1 cellular context compared by ENCODE assay signal in the genomic region with DNA sequence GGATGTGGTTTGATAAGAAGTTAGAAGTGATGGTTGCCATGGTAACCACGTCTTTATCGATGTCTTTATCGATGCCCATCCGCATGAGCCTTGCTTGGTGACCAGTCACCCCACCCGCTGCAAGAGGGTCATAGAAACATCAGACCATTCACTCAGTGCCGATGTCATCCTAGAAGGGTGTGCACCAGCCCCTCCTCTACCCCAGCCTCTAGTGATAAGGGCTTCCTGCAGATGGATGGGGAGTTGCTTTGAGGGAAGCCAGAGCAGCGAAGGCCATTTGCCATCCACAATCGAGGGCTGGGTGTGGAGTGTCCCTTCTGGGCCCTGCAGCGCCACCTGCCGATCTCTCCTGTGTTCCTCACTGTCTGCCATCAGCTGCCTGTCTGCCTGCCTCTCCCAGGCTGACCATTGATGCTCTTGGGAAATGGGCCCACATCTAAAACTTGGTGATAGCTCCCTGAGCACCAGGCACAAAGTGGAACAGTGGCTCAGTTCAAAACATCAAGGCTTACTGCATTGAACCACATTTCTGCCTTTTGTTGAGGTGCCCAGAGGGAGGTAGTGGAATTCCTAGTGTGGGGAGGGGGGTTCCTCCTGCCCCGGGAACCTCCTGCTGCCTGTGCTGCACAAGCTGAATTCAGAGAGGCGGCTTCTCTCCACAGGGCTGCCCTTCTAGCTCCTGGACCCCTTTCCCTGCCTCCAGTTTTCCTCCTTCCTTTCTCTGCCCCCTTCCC.
TF ChIP-seq lines count a peak whose summit lies in the region.

No MANE protein-coding gene starts in this region.

TF ChIP-seq in K562, 482 proteins besides CTCF, POLR2A, EP300 and RAD21 (continued from another document and continues in another):
- TF ChIP-seq, protein P1, sequence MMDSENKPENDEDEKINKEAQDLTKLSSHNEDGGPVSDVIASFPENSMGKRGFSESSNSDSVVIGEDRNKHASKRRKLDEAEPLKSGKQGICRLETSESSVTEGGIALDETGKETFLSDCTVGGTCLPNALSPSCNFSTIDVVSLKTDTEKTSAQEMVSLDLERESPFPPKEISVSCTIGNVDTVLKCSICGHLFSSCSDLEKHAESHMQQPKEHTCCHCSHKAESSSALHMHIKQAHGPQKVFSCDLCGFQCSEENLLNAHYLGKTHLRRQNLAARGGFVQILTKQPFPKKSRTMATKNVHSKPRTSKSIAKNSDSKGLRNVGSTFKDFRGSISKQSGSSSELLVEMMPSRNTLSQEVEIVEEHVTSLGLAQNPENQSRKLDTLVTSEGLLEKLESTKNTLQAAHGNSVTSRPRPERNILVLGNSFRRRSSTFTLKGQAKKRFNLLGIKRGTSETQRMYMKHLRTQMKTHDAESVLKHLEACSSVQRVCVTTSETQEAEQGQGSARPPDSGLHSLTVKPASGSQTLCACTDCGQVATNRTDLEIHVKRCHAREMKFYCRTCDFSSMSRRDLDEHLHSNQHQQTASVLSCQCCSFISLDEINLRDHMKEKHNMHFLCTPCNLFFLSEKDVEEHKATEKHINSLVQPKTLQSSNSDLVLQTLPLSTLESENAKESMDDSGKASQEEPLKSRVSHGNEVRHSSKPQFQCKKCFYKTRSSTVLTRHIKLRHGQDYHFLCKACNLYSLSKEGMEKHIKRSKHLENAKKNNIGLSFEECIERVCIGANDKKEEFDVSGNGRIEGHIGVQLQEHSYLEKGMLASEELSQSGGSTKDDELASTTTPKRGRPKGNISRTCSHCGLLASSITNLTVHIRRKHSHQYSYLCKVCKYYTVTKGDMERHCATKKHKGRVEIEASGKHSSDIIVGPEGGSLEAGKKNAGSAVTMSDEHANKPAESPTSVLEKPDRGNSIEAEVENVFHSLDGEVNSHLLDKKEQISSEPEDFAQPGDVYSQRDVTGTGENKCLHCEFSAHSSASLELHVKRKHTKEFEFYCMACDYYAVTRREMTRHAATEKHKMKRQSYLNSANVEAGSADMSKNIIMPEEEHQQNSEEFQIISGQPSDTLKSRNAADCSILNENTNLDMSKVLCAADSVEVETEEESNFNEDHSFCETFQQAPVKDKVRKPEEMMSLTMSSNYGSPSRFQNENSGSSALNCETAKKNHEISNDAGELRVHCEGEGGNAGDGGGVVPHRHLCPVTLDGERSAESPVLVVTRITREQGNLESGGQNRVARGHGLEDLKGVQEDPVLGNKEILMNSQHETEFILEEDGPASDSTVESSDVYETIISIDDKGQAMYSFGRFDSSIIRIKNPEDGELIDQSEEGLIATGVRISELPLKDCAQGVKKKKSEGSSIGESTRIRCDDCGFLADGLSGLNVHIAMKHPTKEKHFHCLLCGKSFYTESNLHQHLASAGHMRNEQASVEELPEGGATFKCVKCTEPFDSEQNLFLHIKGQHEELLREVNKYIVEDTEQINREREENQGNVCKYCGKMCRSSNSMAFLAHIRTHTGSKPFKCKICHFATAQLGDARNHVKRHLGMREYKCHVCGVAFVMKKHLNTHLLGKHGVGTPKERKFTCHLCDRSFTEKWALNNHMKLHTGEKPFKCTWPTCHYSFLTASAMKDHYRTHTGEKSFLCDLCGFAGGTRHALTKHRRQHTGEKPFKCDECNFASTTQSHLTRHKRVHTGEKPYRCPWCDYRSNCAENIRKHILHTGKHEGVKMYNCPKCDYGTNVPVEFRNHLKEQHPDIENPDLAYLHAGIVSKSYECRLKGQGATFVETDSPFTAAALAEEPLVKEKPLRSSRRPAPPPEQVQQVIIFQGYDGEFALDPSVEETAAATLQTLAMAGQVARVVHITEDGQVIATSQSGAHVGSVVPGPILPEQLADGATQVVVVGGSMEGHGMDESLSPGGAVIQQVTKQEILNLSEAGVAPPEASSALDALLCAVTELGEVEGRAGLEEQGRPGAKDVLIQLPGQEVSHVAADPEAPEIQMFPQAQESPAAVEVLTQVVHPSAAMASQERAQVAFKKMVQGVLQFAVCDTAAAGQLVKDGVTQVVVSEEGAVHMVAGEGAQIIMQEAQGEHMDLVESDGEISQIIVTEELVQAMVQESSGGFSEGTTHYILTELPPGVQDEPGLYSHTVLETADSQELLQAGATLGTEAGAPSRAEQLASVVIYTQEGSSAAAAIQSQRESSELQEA (IDR thresholded peaks at IDR 0.05; ENCODE audit: low read depth): no peak
- TF ChIP-seq, protein P2, sequence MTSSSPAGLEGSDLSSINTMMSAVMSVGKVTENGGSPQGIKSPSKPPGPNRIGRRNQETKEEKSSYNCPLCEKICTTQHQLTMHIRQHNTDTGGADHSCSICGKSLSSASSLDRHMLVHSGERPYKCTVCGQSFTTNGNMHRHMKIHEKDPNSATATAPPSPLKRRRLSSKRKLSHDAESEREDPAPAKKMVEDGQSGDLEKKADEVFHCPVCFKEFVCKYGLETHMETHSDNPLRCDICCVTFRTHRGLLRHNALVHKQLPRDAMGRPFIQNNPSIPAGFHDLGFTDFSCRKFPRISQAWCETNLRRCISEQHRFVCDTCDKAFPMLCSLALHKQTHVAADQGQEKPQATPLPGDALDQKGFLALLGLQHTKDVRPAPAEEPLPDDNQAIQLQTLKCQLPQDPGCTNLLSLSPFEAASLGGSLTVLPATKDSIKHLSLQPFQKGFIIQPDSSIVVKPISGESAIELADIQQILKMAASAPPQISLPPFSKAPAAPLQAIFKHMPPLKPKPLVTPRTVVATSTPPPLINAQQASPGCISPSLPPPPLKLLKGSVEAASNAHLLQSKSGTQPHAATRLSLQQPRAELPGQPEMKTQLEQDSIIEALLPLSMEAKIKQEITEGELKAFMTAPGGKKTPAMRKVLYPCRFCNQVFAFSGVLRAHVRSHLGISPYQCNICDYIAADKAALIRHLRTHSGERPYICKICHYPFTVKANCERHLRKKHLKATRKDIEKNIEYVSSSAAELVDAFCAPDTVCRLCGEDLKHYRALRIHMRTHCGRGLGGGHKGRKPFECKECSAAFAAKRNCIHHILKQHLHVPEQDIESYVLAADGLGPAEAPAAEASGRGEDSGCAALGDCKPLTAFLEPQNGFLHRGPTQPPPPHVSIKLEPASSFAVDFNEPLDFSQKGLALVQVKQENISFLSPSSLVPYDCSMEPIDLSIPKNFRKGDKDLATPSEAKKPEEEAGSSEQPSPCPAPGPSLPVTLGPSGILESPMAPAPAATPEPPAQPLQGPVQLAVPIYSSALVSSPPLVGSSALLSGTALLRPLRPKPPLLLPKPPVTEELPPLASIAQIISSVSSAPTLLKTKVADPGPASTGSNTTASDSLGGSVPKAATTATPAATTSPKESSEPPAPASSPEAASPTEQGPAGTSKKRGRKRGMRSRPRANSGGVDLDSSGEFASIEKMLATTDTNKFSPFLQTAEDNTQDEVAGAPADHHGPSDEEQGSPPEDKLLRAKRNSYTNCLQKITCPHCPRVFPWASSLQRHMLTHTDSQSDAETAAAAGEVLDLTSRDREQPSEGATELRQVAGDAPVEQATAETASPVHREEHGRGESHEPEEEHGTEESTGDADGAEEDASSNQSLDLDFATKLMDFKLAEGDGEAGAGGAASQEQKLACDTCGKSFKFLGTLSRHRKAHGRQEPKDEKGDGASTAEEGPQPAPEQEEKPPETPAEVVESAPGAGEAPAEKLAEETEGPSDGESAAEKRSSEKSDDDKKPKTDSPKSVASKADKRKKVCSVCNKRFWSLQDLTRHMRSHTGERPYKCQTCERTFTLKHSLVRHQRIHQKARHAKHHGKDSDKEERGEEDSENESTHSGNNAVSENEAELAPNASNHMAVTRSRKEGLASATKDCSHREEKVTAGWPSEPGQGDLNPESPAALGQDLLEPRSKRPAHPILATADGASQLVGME (CRISPR knock-in tag; IDR thresholded peaks at IDR 0.05): peak; percentile 92
- no peak for TF ChIP-seq NBN (IDR thresholded peaks at IDR 0.05; ENCODE audit: low read depth)
- TF ChIP-seq FOXJ2 (tag; IDR thresholded peaks at IDR 0.05): no peak
- TF ChIP-seq, protein P3, sequence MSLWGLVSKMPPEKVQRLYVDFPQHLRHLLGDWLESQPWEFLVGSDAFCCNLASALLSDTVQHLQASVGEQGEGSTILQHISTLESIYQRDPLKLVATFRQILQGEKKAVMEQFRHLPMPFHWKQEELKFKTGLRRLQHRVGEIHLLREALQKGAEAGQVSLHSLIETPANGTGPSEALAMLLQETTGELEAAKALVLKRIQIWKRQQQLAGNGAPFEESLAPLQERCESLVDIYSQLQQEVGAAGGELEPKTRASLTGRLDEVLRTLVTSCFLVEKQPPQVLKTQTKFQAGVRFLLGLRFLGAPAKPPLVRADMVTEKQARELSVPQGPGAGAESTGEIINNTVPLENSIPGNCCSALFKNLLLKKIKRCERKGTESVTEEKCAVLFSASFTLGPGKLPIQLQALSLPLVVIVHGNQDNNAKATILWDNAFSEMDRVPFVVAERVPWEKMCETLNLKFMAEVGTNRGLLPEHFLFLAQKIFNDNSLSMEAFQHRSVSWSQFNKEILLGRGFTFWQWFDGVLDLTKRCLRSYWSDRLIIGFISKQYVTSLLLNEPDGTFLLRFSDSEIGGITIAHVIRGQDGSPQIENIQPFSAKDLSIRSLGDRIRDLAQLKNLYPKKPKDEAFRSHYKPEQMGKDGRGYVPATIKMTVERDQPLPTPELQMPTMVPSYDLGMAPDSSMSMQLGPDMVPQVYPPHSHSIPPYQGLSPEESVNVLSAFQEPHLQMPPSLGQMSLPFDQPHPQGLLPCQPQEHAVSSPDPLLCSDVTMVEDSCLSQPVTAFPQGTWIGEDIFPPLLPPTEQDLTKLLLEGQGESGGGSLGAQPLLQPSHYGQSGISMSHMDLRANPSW (CRISPR knock-in tag; IDR thresholded peaks at IDR 0.05): no peak
- TF ChIP-seq SLC30A9 (CRISPR knock-in tag; IDR thresholded peaks at IDR 0.05): no peak
- TF ChIP-seq ZNF197 (CRISPR knock-in tag; IDR thresholded peaks at IDR 0.05; ENCODE audit: low read depth): no peak
- TF ChIP-seq ZNF24 (IDR thresholded peaks at IDR 0.05): 0 out of 2 replicates have a peak, but pooled peaks have one; percentile 32
- TF ChIP-seq CTBP1 (IDR thresholded peaks at IDR 0.05; ENCODE audit: borderline replicate concordance): peak; percentile 91
- TF ChIP-seq RFX1 (IDR thresholded peaks at IDR 0.05): peak; percentile 94
- no peak for TF ChIP-seq FOXK2 (conservative IDR thresholded peaks at IDR 0.05 in 1 of 2, IDR thresholded peaks at IDR 0.05 in 1 of 2; ENCODE audit: low read depth in 2 of 2)
- TF ChIP-seq, protein P4, sequence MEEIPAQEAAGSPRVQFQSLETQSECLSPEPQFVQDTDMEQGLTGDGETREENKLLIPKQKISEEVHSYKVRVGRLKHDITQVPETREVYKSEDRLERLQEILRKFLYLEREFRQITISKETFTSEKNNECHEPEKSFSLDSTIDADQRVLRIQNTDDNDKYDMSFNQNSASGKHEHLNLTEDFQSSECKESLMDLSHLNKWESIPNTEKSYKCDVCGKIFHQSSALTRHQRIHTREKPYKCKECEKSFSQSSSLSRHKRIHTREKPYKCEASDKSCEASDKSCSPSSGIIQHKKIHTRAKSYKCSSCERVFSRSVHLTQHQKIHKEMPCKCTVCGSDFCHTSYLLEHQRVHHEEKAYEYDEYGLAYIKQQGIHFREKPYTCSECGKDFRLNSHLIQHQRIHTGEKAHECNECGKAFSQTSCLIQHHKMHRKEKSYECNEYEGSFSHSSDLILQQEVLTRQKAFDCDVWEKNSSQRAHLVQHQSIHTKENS (CRISPR knock-in tag; IDR thresholded peaks at IDR 0.05): no peak
- peak; percentile 34 to 40; a peak in 3 of 4 replicates for TF ChIP-seq KDM1A (IDR thresholded peaks at IDR 0.05)
- TF ChIP-seq HDAC1 (IDR thresholded peaks at IDR 0.05): no peak
- no peak for TF ChIP-seq TCF7 (IDR thresholded peaks at IDR 0.05; ENCODE audit: borderline replicate concordance)
- no peak for TF ChIP-seq KLF10 (CRISPR knock-in tag; IDR thresholded peaks at IDR 0.05)
- no peak for TF ChIP-seq FOXM1 (IDR thresholded peaks at IDR 0.05; ENCODE audit: low read depth)
- no peak for TF ChIP-seq FOXM1 (CRISPR knock-in tag; IDR thresholded peaks at IDR 0.05; ENCODE audit: low read depth)
- TF ChIP-seq, protein P5, sequence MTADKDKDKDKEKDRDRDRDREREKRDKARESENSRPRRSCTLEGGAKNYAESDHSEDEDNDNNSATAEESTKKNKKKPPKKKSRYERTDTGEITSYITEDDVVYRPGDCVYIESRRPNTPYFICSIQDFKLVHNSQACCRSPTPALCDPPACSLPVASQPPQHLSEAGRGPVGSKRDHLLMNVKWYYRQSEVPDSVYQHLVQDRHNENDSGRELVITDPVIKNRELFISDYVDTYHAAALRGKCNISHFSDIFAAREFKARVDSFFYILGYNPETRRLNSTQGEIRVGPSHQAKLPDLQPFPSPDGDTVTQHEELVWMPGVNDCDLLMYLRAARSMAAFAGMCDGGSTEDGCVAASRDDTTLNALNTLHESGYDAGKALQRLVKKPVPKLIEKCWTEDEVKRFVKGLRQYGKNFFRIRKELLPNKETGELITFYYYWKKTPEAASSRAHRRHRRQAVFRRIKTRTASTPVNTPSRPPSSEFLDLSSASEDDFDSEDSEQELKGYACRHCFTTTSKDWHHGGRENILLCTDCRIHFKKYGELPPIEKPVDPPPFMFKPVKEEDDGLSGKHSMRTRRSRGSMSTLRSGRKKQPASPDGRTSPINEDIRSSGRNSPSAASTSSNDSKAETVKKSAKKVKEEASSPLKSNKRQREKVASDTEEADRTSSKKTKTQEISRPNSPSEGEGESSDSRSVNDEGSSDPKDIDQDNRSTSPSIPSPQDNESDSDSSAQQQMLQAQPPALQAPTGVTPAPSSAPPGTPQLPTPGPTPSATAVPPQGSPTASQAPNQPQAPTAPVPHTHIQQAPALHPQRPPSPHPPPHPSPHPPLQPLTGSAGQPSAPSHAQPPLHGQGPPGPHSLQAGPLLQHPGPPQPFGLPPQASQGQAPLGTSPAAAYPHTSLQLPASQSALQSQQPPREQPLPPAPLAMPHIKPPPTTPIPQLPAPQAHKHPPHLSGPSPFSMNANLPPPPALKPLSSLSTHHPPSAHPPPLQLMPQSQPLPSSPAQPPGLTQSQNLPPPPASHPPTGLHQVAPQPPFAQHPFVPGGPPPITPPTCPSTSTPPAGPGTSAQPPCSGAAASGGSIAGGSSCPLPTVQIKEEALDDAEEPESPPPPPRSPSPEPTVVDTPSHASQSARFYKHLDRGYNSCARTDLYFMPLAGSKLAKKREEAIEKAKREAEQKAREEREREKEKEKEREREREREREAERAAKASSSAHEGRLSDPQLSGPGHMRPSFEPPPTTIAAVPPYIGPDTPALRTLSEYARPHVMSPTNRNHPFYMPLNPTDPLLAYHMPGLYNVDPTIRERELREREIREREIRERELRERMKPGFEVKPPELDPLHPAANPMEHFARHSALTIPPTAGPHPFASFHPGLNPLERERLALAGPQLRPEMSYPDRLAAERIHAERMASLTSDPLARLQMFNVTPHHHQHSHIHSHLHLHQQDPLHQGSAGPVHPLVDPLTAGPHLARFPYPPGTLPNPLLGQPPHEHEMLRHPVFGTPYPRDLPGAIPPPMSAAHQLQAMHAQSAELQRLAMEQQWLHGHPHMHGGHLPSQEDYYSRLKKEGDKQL (CRISPR knock-in tag; IDR thresholded peaks at IDR 0.05; ENCODE audit: borderline replicate concordance): no peak
- TF ChIP-seq, protein P6, sequence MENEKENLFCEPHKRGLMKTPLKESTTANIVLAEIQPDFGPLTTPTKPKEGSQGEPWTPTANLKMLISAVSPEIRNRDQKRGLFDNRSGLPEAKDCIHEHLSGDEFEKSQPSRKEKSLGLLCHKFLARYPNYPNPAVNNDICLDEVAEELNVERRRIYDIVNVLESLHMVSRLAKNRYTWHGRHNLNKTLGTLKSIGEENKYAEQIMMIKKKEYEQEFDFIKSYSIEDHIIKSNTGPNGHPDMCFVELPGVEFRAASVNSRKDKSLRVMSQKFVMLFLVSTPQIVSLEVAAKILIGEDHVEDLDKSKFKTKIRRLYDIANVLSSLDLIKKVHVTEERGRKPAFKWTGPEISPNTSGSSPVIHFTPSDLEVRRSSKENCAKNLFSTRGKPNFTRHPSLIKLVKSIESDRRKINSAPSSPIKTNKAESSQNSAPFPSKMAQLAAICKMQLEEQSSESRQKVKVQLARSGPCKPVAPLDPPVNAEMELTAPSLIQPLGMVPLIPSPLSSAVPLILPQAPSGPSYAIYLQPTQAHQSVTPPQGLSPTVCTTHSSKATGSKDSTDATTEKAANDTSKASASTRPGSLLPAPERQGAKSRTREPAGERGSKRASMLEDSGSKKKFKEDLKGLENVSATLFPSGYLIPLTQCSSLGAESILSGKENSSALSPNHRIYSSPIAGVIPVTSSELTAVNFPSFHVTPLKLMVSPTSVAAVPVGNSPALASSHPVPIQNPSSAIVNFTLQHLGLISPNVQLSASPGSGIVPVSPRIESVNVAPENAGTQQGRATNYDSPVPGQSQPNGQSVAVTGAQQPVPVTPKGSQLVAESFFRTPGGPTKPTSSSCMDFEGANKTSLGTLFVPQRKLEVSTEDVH (IDR thresholded peaks at IDR 0.05; ENCODE audit: low read depth, partially characterized antibody): no peak
